ENCODE assay signal across 19 cellular contexts in genomic region chr10:96333091-96333490, GRCh38. TPM values are rescaled to one million over a fixed set of nuclear protein-coding genes. Genes with fewer than 3 reads are reported as not detected.
A peak's percentile ranks its signal among the peaks of the same experiment; 100 is the strongest.
DNase-seq lines count a peak whose midpoint lies in the region; ATAC-seq and TF ChIP-seq lines count a peak whose summit lies in the region.
"Had no signal": no experiment of that assay in that cellular context is flagged by ENCODE, and none has a peak within 500 bp of the region (broad histone marks: within the 10 kb centered on the region; RNA-seq: fewer than 3 reads in every experiment).

No MANE protein-coding gene starts in this region.

- TF ChIP-seq CTCF in DND-41 (IDR thresholded peaks at IDR 0.05; ENCODE audit: borderline replicate concordance, extremely low read depth, low read length, poor library complexity, severe bottlenecking) (no peak), thyroid gland (IDR thresholded peaks at IDR 0.05) (no peak), testis (IDR thresholded peaks at IDR 0.05) (no peak)

- H3K4me1 ChIP-seq in DND-41 (ENCODE audit: insufficient read depth, low read length) (peaks cover 40% of the 10 kb centered on the region), thyroid gland (peaks cover 14 to 24% of the 10 kb centered on the region in 2 donors), testis (no peaks in the 10 kb centered on the region)
- H3K4me1 ChIP-seq: A549 had no signal

- H3K27ac ChIP-seq in DND-41 (ENCODE audit: low read length) (peak overlapping the region; percentile 62), thyroid gland (peak overlapping the region in 2 of 3 donors; percentile 50 to 62), testis (no peak overlapping the region)
- H3K27ac ChIP-seq: A549 had no signal

- H3K4me3 ChIP-seq in DND-41 (ENCODE audit: low read depth in 1 of 2, low read length in 2 of 2) (no peak overlapping the region), thyroid gland (replicated peaks in 1 of 3) (no peak overlapping the region), testis (no peak overlapping the region)
- H3K4me3 ChIP-seq: A549, GM23338, K562 had no signal

- no peaks in the 10 kb centered on the region for H3K27me3 ChIP-seq in DND-41 (ENCODE audit: insufficient read depth, low read length, poor library complexity)
- no peaks in the 10 kb centered on the region for H3K27me3 ChIP-seq in thyroid gland
- H3K27me3 ChIP-seq in testis = no peaks in the 10 kb centered on the region

- H3K9ac ChIP-seq in DND-41 (ENCODE audit: low read depth, low read length) = no peak overlapping the region

- H3K9me3 ChIP-seq in DND-41 (ENCODE audit: insufficient read depth, low read length, severe bottlenecking) = no peaks in the 10 kb centered on the region
- H3K9me3 ChIP-seq in thyroid gland = no peaks in the 10 kb centered on the region
- no peaks in the 10 kb centered on the region for H3K9me3 ChIP-seq in testis
- H3K9me3 ChIP-seq: A549 had no signal

- no peaks in the 10 kb centered on the region for H3K79me2 ChIP-seq in DND-41 (ENCODE audit: insufficient read depth, low read length)

- no peak overlapping the region for H2AFZ ChIP-seq in DND-41 (ENCODE audit: low read depth, low read length)
- H2AFZ ChIP-seq: GM23338 had no signal

- no peak overlapping the region; the same call in 1 of the 2 replicates for H3K4me2 ChIP-seq in DND-41 (ENCODE audit: insufficient read depth, low read length)
- H3K4me2 ChIP-seq: A549, GM23338 had no signal

- intact Hi-C loops in thyroid gland (cut with DNase I) (no loop called here), testis (cut with DNase I; ENCODE audit: low total_unique reads) (no loop called here)

- no peak for TF ChIP-seq POLR2A in thyroid gland (IDR thresholded peaks at IDR 0.05)
- TF ChIP-seq POLR2A in testis (IDR thresholded peaks at IDR 0.05) = no peak

- no peak for DNase-seq in DND-41
- DNase-seq in NAMALWA (ENCODE audit: low spot score) = peak; percentile 21
- peak; percentile 31 for DNase-seq in central memory CD4-positive, alpha-beta T cell
- DNase-seq in thyroid gland = no peak
- DNase-seq in hippocampal formation (lab: John Stamatoyannopoulos, UW) = no peak
- DNase-seq in stimulated activated CD8-positive, alpha-beta memory T cell treated with anti-CD3 and anti-CD28 coated beads, Interleukin-4, amount 100 ng/mL, for 48 hours = no peak
- no peak for DNase-seq in testis
- no peak for DNase-seq in NCI-H2196 treated with DMSO at 0.1 percent for 48 hours (lab: John Stamatoyannopoulos, UW; ENCODE audit: unreplicated experiment)
- DNase-seq: DMS79, GF-D8, H7, Kasumi-1 had no signal

- H4K20me1 ChIP-seq in DND-41 (ENCODE audit: insufficient read depth, low read length) = no peaks in the 10 kb centered on the region

- H3K36me3 ChIP-seq in DND-41 (ENCODE audit: insufficient read depth, low read length) (peaks cover 94% of the 10 kb centered on the region), thyroid gland (no peaks in the 10 kb centered on the region), testis (ENCODE audit: low read depth, missing control alignments) (no peaks in the 10 kb centered on the region)

- WGBS in thyroid gland, 2 donors = 89% methylated on average over 1 of the region's 1 CpG
- 87 to 91% methylated on average over 1 of the region's 1 CpG for WGBS in testis, 2 donors

- ATAC-seq in DND-41 (ENCODE audit: insufficient read depth, low read depth) = peak; percentile 83
- ATAC-seq: A549, GM23338, K562 had no signal

RNA-seq across cellular contexts. Expression of gene OPALIN, which starts 25.7 kb away (rescaled TPM):
- total RNA-seq in thyroid gland (not detected), testis (not detected)
- polyA plus RNA-seq in testis (ENCODE audit: insufficient read depth, low read depth, low replicate concordance) = not detected
- total RNA-seq: GM23338, H7, HT1080, K562 had no signal
- polyA plus RNA-seq: A549, AG04450, BJ, CD14-positive monocyte, GM23338, K562 had no signal

RNA-seq across cellular contexts. Expression of gene DNTT, which starts 28.9 kb away (rescaled TPM):
- total RNA-seq in thyroid gland = under 1 TPM in 1 of 4 donors, not detected in 3; 0.88 TPM
- total RNA-seq in testis = under 1 TPM in 1 of 2 donors, not detected in 1; 0.31 TPM
- polyA plus RNA-seq in testis (ENCODE audit: insufficient read depth, low read depth, low replicate concordance) = 0.94 TPM
- total RNA-seq: GM23338, H7, HT1080, K562 had no signal
- polyA plus RNA-seq: A549, AG04450, BJ, CD14-positive monocyte, GM23338, K562 had no signal

Comparison
In these comparisons a context has a peak if more than half of its experiments do, and no peak if none do; other contexts are left out.
1. DNase-seq: peak in NAMALWA (single experiment) and central memory CD4-positive, alpha-beta T cell (single experiment); none in DND-41 (single experiment), thyroid gland (0 of 2), hippocampal formation (0 of 2), stimulated activated CD8-positive, alpha-beta memory T cell treated with anti-CD3 and anti-CD28 coated beads, Interleukin-4, amount 100 ng/mL, for 48 hours (single experiment), testis (single experiment) and NCI-H2196 treated with DMSO at 0.1 percent for 48 hours (single experiment).
2. H3K27ac ChIP-seq: peak in DND-41 (single experiment) and thyroid gland (2 of 3); none in testis (0 of 2).